In genomic region chr16:30368792-30369090, GRCh38 we compare ENCODE assay signal across 9 cellular contexts. TPM values are rescaled to one million over a fixed set of nuclear protein-coding genes. Genes with fewer than 3 reads are reported as not detected.
A peak's percentile ranks its signal among the peaks of the same experiment; 100 is the strongest.
DNase-seq lines count a peak whose midpoint lies in the region; ATAC-seq and TF ChIP-seq lines count a peak whose summit lies in the region.
"Had no signal": no experiment of that assay in that cellular context is flagged by ENCODE, and none has a peak within 500 bp of the region (broad histone marks: within the 10 kb centered on the region; RNA-seq: fewer than 3 reads in every experiment).

No MANE protein-coding gene starts in this region.

- TF ChIP-seq CTCF in GM12864 (IDR thresholded peaks at IDR 0.05; ENCODE audit: low read depth, low read length, missing control alignments) (no peak), fibroblast of pulmonary artery (IDR thresholded peaks at IDR 0.05; ENCODE audit: low read length, missing control alignments) (no peak), retinal pigment epithelial cell (conservative IDR thresholded peaks at IDR 0.05; ENCODE audit: low read depth, low read length) (no peak)

- H3K27ac Mint-ChIP-seq in T-cell, result peak overlapping the region; percentile 55 to 92

- POLR2A ChIA-PET in T-cell (lab: Charles Lee), result no interaction called here

- H3K4me3 Mint-ChIP-seq in T-cell, result peak overlapping the region; percentile 85 to 91 (median 86)

- peaks cover 17% of the 10 kb centered on the region for H3K36me3 Mint-ChIP-seq in T-cell

- H3K9me3 Mint-ChIP-seq in T-cell, result no peaks in the 10 kb centered on the region

- CTCF ChIA-PET in T-cell (lab: Charles Lee), result interaction anchor here in 1 of 2 donors (0.5 to 1.5 kb wide), 4 partner anchors 14 to 268 kb away, joined by 3 to 6 read pairs (median 4); partner anchors contain the start of gene CD2BP2

- peak overlapping the region; percentile 85 for H3K4me3 ChIP-seq in GM12864 (ENCODE audit: low read depth, low read length)
- peak overlapping the region; percentile 82 for H3K4me3 ChIP-seq in fibroblast of pulmonary artery (replicated peaks; ENCODE audit: low read depth, low read length)
- peak overlapping the region; percentile 87 for H3K4me3 ChIP-seq in retinal pigment epithelial cell (ENCODE audit: low read length)

- intact Hi-C loops in posterior cingulate gyrus (cut with DNase I), result loop anchor here (5.0 kb wide), 1 partner anchor 39 kb away; the partner anchor contains the start of gene ZNF771

- H3K4me1 Mint-ChIP-seq in T-cell, result peaks cover 53 to 54% (median 53%) of the 10 kb centered on the region in 3 donors

- no peak for ATAC-seq in T-cell (replicated peaks in 1 of 4)
- no peak for ATAC-seq in HG02852 (IDR thresholded peaks at IDR 0.05; ENCODE audit: unreplicated experiment)
- no peak for ATAC-seq in HG03354 (IDR thresholded peaks at IDR 0.05; ENCODE audit: poor library complexity, severe bottlenecking, unreplicated experiment)

- DNase-seq in GM12864 (ENCODE audit: low read depth) (no peak), T-cell (no peak), fibroblast of pulmonary artery (ENCODE audit: low read depth) (no peak), retinal pigment epithelial cell (ENCODE audit: low read depth) (no peak), posterior cingulate gyrus (no peak), amygdala (lab: John Stamatoyannopoulos, UW) (no peak)
- DNase-seq: stimulated activated CD4-positive, alpha-beta T cell treated with anti-CD3 and anti-CD28 coated beads, Interleukin-4, amount 100 ng/mL, for 4 hours had no signal

- no peaks in the 10 kb centered on the region for H3K27me3 Mint-ChIP-seq in T-cell

RNA-seq across cellular contexts. Expression of gene TBC1D10B, which starts 1.6 kb away (rescaled TPM):
- total RNA-seq in T-cell, result 10 to 100 TPM; 24.0 to 60.1 (median 52.5) TPM

RNA-seq across cellular contexts. Expression of gene MYL11, which starts 5.9 kb away (rescaled TPM):
- total RNA-seq in T-cell, result 1 to 10 TPM in 2 of 5 donors, under 1 TPM in 1, not detected in 2; 0.91 to 1.3 (median 1.1) TPM

RNA-seq across cellular contexts. Expression of gene SEPTIN1, which starts 13.6 kb away (rescaled TPM):
- total RNA-seq in T-cell, result 100 to 1,000 TPM; 191 to 259 (median 229) TPM

RNA-seq across cellular contexts. Expression of gene CD2BP2, which starts 13.6 kb away (rescaled TPM):
- total RNA-seq in T-cell, result 10 to 100 TPM; 38.9 to 80.3 (median 73.3) TPM

RNA-seq across cellular contexts. Expression of gene ZNF48, which starts 26.5 kb away (rescaled TPM):
- total RNA-seq in T-cell, result 10 to 100 TPM in 3 of 5 donors, 1 to 10 TPM in 2; 7.3 to 17.5 (median 16.4) TPM
